Comparison of ENCODE assay signal across 10 cellular contexts in genomic region chr5:136192526-136193395, GRCh38. TPM values are rescaled to one million over a fixed set of nuclear protein-coding genes. Genes with fewer than 3 reads are reported as not detected.
DNase-seq lines count a peak whose midpoint lies in the region; ATAC-seq, FAIRE-seq and TF ChIP-seq lines count a peak whose summit lies in the region.
"Had no signal": no experiment of that assay in that cellular context is flagged by ENCODE, and none has a peak within 500 bp of the region (broad histone marks: within the 10 kb centered on the region; RNA-seq: fewer than 3 reads in every experiment).

Gene SMIM32 (minus strand): TSS chr5:136193162. CDS start chr5:136192524, 638 bp downstream.

- no peaks in the 10 kb centered on the region for H3K79me2 ChIP-seq in H9 (ENCODE audit: insufficient read depth, low read length)

- H3K18ac ChIP-seq in H9 (ENCODE audit: insufficient read length, low read depth, low read length): no peak within 1 kb of the TSS

- H3K9ac ChIP-seq in H9 (ENCODE audit: extremely low read depth, insufficient read length, low read length) (no peak within 1 kb of the TSS), iPS-15b (ENCODE audit: low read depth, low read length) (peak within 1 kb of the TSS; percentile 24), skeletal muscle satellite cell (ENCODE audit: low read depth, low read length) (peak within 1 kb of the TSS; percentile 16)

- H3K27me3 ChIP-seq in H9 (ENCODE audit: insufficient read depth, low read length) (peaks cover 59% of the 10 kb centered on the region), iPS-15b (ENCODE audit: control insufficient read depth, insufficient read depth, low read length) (peaks cover 87% of the 10 kb centered on the region), skeletal muscle satellite cell (ENCODE audit: control insufficient read depth, insufficient read depth, low read length) (peaks cover 62% of the 10 kb centered on the region)

- H2AK5ac ChIP-seq in H9 (ENCODE audit: insufficient read length, low read length): no peak within 1 kb of the TSS

- H3T11ph ChIP-seq in H9 (ENCODE audit: low read length): no peak within 1 kb of the TSS

- no peaks in the 10 kb centered on the region for H3K79me1 ChIP-seq in H9 (ENCODE audit: insufficient read depth, low read depth, low read length, poor library complexity, severe bottlenecking)

- no peak within 1 kb of the TSS for H4K91ac ChIP-seq in H9 (ENCODE audit: insufficient read length, low read depth, low read length)

- H3K14ac ChIP-seq in H9 (ENCODE audit: insufficient read depth, low read length): peak within 1 kb of the TSS; percentile 9; the same call in 1 of the 2 replicates

- FAIRE-seq in GM12892 (lab: Jason Lieb, UNC): no peak
- FAIRE-seq: TTC549 had no signal

- no peak within 1 kb of the TSS for H2BK5ac ChIP-seq in H9 (ENCODE audit: insufficient read length, low read length)

- peak within 1 kb of the TSS; percentile 62 to 84 for H3K4me3 Mint-ChIP-seq in H9

- no peaks in the 10 kb centered on the region for H3K9me3 Mint-ChIP-seq in H9

- no CpG with 5 or more reads among the region's 82 CpGs for WGBS in H9 (ENCODE audit: extremely low coverage, insufficient read length, low lambda C conversion rate)

- H3K23ac ChIP-seq in H9 (ENCODE audit: insufficient read length, low read depth, low read length): no peak within 1 kb of the TSS

- H3K27ac ChIP-seq in H9 (ENCODE audit: insufficient read length, low read depth, low read length) (no peak within 1 kb of the TSS), VCaP (peak within 1 kb of the TSS; percentile 94)

- H3K23me2 ChIP-seq in H9 (ENCODE audit: insufficient read length, low read depth, low read length, poor library complexity, severe bottlenecking): peaks cover 16% of the 10 kb centered on the region

- no peaks in the 10 kb centered on the region for H3K4me1 ChIP-seq in H9 (ENCODE audit: insufficient read depth, low read length)
- H3K4me1 ChIP-seq in iPS-15b (ENCODE audit: control insufficient read depth, insufficient read depth, low read length): peaks cover 3% of the 10 kb centered on the region
- H3K4me1 ChIP-seq in skeletal muscle satellite cell (ENCODE audit: control insufficient read depth, insufficient read depth, low read length): peaks cover 17% of the 10 kb centered on the region

- no peak within 1 kb of the TSS for H3K4ac ChIP-seq in H9 (ENCODE audit: low read depth, low read length)

- no peak within 1 kb of the TSS for H2BK15ac ChIP-seq in H9 (ENCODE audit: low read depth, low read length)

- no peak for ATAC-seq in HG03565 (IDR thresholded peaks at IDR 0.05; ENCODE audit: unreplicated experiment)

- peaks cover 16 to 23% of the 10 kb centered on the region in 2 experiments for H3K4me1 Mint-ChIP-seq in H9

- H2BK120ac ChIP-seq in H9 (ENCODE audit: low read depth, low read length, poor library complexity, severe bottlenecking): no peak within 1 kb of the TSS

- H3K4me3 ChIP-seq in iPS-15b (ENCODE audit: low read depth, low read length) (peak within 1 kb of the TSS; percentile 53), skeletal muscle satellite cell (ENCODE audit: low read length) (peak within 1 kb of the TSS; percentile 59)
- H3K4me3 ChIP-seq: lung had no signal

- peak; percentile 65 for DNase-seq in H9
- DNase-seq in GM12892 (ENCODE audit: insufficient read length): no peak
- no peak for DNase-seq in A172 (ENCODE audit: low spot score)
- DNase-seq in activated naive CD4-positive, alpha-beta T cell treated with Interleukin-2 at 50 U/mL for 16 hours: no peak

- peaks cover 94% of the 10 kb centered on the region for H3K27me3 Mint-ChIP-seq in H9 (ENCODE audit: low read depth)

- H3K27ac Mint-ChIP-seq in H9: no peak within 1 kb of the TSS

- no peak for TF ChIP-seq POLR2A in GM12892 (IDR thresholded peaks at IDR 0.05; ENCODE audit: low read depth, low read length)

- H4K20me1 ChIP-seq in H9 (ENCODE audit: control insufficient read depth, insufficient read depth, insufficient read length): no peaks in the 10 kb centered on the region

- TF ChIP-seq CTCF in H9 (conservative IDR thresholded peaks at IDR 0.05) (no peak; the same call in 2 of the 3 replicates), VCaP (conservative IDR thresholded peaks at IDR 0.05) (peak; percentile 16; the same call in 1 of the 2 replicates)

- no peak within 1 kb of the TSS for H2BK20ac ChIP-seq in H9 (ENCODE audit: low read depth, low read length, poor library complexity, severe bottlenecking)

- no peak within 1 kb of the TSS for H4K5ac ChIP-seq in H9 (ENCODE audit: insufficient read length, low read depth, low read length)

- no peaks in the 10 kb centered on the region for H3K9me3 ChIP-seq in H9 (ENCODE audit: control insufficient read depth, low read depth, low read length)
- H3K9me3 ChIP-seq in iPS-15b (ENCODE audit: control insufficient read depth, insufficient read depth, low read length): no peaks in the 10 kb centered on the region
- no peaks in the 10 kb centered on the region for H3K9me3 ChIP-seq in skeletal muscle satellite cell (replicated peaks; ENCODE audit: low read length)

- H4K8ac ChIP-seq in H9 (replicated peaks; ENCODE audit: insufficient read length, low read depth, low read length): no peak within 1 kb of the TSS

- H3K4me2 ChIP-seq in H9 (ENCODE audit: insufficient read depth, insufficient read length, low read length) (peak within 1 kb of the TSS; percentile 69), skeletal muscle satellite cell (ENCODE audit: low read length) (peak within 1 kb of the TSS; percentile 87)

- H3K36me3 ChIP-seq in iPS-15b (ENCODE audit: control insufficient read depth, insufficient read depth, low read length) (no peaks in the 10 kb centered on the region), skeletal muscle satellite cell (ENCODE audit: insufficient read depth, low read length) (peaks cover 16% of the 10 kb centered on the region)

- H2AFZ ChIP-seq in H9 (ENCODE audit: low read length): no peak within 1 kb of the TSS

- peaks cover 2 to 14% (median 5%) of the 10 kb centered on the region in 3 experiments; a peak in 4 of 7 replicates for H3K36me3 Mint-ChIP-seq in H9 (ENCODE audit: insufficient read depth in 1 of 3, low read depth in 3 of 3)

- H2BK12ac ChIP-seq in H9 (ENCODE audit: insufficient read length, low read depth, low read length): no peak within 1 kb of the TSS

- no peak within 1 kb of the TSS for H3K56ac ChIP-seq in H9 (ENCODE audit: insufficient read length, low read depth, low read length)

RNA-seq across cellular contexts. Expression of gene SMIM32, which starts in this region (rescaled TPM):
- 0.13 TPM in 1 of 2 replicates, not detected in the other for total RNA-seq in H9 (2021)
- total RNA-seq in skeletal muscle satellite cell (2012; rRNA removed): not detected in 2 replicates
- polyA plus RNA-seq in GM12892 (2012; ENCODE audit: missing spikeins): not detected
- total RNA-seq in A172 (2014; rRNA removed; shearing (Covaris generic)): not detected in 2 replicates
- polyA plus RNA-seq: lung had no signal

Comparison
In these comparisons a context has a peak if more than half of its experiments do, and no peak if none do; other contexts are left out.
1. Peak in DNase-seq and H3K4me2 ChIP-seq in H9; RNA of the gene not detected or under 1 TPM.